8 cellular contexts compared by ENCODE assay signal in the genomic region with DNA sequence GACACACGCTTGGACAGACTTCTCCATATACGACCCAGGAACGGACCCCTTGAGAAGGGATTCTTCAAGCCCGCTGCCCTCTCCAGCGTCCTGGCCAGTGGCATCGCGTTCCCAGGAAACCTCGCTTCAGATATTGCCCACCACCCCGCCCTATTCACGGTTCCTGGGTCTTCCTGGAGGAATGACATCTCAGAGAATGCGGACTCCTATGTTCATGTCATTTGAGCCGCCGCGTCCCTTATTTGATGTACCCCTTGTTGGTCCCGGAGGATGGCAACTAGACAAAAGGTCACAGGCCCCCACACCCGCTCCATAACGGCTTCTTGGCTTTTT. TPM values are rescaled to one million over a fixed set of nuclear protein-coding genes. Genes with fewer than 3 reads are reported as not detected.
DNase-seq lines count a peak whose midpoint lies in the region; ATAC-seq lines count a peak whose summit lies in the region.

No MANE protein-coding gene starts in this region.

- peak overlapping the region; percentile 92 to 95 for H3K4me3 Mint-ChIP-seq in activated T-cell treated with anti-CD3 and anti-CD28 coated beads, Interleukin-2, amount 50 U/mL, for 72 hours
- H3K4me3 Mint-ChIP-seq in stimulated activated naive B cell treated with anti-CD40 and anti-IgM and Interleukin-4, amounts not matched to agents 10 μg/mL and 1 μg/mL and 100 μg/mL, for 72 hours = peak overlapping the region; percentile 92 to 97

- peak overlapping the region; percentile 72 for H3K4me3 ChIP-seq in iPS-11a (ENCODE audit: low read depth, low read length)

- peaks cover 0 to 5% of the 10 kb centered on the region in 2 donors for H3K36me3 Mint-ChIP-seq in activated T-cell treated with anti-CD3 and anti-CD28 coated beads, Interleukin-2, amount 50 U/mL, for 72 hours (ENCODE audit: insufficient read depth in 2 of 2)
- H3K36me3 Mint-ChIP-seq in stimulated activated naive B cell treated with anti-CD40 and anti-IgM and Interleukin-4, amounts not matched to agents 10 μg/mL and 1 μg/mL and 100 μg/mL, for 72 hours = peaks cover 0 to 4% of the 10 kb centered on the region in 2 donors

- no peak for ATAC-seq in activated T-cell treated with anti-CD3 and anti-CD28 coated beads, Interleukin-2, amount 50 U/mL, for 72 hours (replicated peaks in 1 of 2)
- ATAC-seq in stimulated activated naive B cell treated with anti-CD40 and anti-IgM and Interleukin-4, amounts not matched to agents 10 μg/mL and 1 μg/mL and 100 μg/mL, for 72 hours (replicated peaks) = no peak
- no peak for ATAC-seq in GM21360 (IDR thresholded peaks at IDR 0.05; ENCODE audit: unreplicated experiment)

- H3K4me1 Mint-ChIP-seq in activated T-cell treated with anti-CD3 and anti-CD28 coated beads, Interleukin-2, amount 50 U/mL, for 72 hours (ENCODE audit: low read depth) = peaks cover 38% of the 10 kb centered on the region
- H3K4me1 Mint-ChIP-seq in stimulated activated naive B cell treated with anti-CD40 and anti-IgM and Interleukin-4, amounts not matched to agents 10 μg/mL and 1 μg/mL and 100 μg/mL, for 72 hours = peaks cover 22 to 33% of the 10 kb centered on the region in 2 donors

- no peaks in the 10 kb centered on the region for H3K27me3 Mint-ChIP-seq in activated T-cell treated with anti-CD3 and anti-CD28 coated beads, Interleukin-2, amount 50 U/mL, for 72 hours (ENCODE audit: low read depth)
- H3K27me3 Mint-ChIP-seq in stimulated activated naive B cell treated with anti-CD40 and anti-IgM and Interleukin-4, amounts not matched to agents 10 μg/mL and 1 μg/mL and 100 μg/mL, for 72 hours = peaks cover 14 to 26% of the 10 kb centered on the region in 2 donors

- no peaks in the 10 kb centered on the region for H3K9me3 Mint-ChIP-seq in activated T-cell treated with anti-CD3 and anti-CD28 coated beads, Interleukin-2, amount 50 U/mL, for 72 hours
- no peaks in the 10 kb centered on the region for H3K9me3 Mint-ChIP-seq in stimulated activated naive B cell treated with anti-CD40 and anti-IgM and Interleukin-4, amounts not matched to agents 10 μg/mL and 1 μg/mL and 100 μg/mL, for 72 hours

- peak; percentile 3 for DNase-seq in activated CD4-positive, alpha-beta T cell treated with anti-CD3 and anti-CD28 coated beads for 48 hours
- no peak for DNase-seq in activated CD4-positive, alpha-beta T cell treated with anti-CD3 and anti-CD28 coated beads for 1 hour
- DNase-seq in activated T-cell treated with anti-CD3 and anti-CD28 coated beads, Interleukin-2, amount 50 U/mL, for 72 hours = peak in 1 of 2 donors; percentile 6
- DNase-seq in stimulated activated naive B cell treated with anti-CD40 and anti-IgM and Interleukin-4, amounts not matched to agents 10 μg/mL and 1 μg/mL and 100 μg/mL, for 72 hours = no peak
- DNase-seq in globus pallidus (ENCODE audit: low spot score) (no peak), NCI-H446 treated with DMSO at 0.1 percent for 48 hours (lab: John Stamatoyannopoulos, UW) (no peak)

- peak overlapping the region; percentile 82 for H3K27ac Mint-ChIP-seq in activated T-cell treated with anti-CD3 and anti-CD28 coated beads, Interleukin-2, amount 50 U/mL, for 72 hours
- H3K27ac Mint-ChIP-seq in stimulated activated naive B cell treated with anti-CD40 and anti-IgM and Interleukin-4, amounts not matched to agents 10 μg/mL and 1 μg/mL and 100 μg/mL, for 72 hours = peak overlapping the region; percentile 56

RNA-seq across cellular contexts. Expression of gene CCDC93, which starts 0.6 kb away (rescaled TPM):
- total RNA-seq in activated T-cell treated with anti-CD3 and anti-CD28 coated beads, Interleukin-2, amount 50 U/mL, for 72 hours = 10 to 100 TPM; 34.1 to 39.3 TPM
